10 cellular contexts compared by ENCODE assay signal in the genomic region with DNA sequence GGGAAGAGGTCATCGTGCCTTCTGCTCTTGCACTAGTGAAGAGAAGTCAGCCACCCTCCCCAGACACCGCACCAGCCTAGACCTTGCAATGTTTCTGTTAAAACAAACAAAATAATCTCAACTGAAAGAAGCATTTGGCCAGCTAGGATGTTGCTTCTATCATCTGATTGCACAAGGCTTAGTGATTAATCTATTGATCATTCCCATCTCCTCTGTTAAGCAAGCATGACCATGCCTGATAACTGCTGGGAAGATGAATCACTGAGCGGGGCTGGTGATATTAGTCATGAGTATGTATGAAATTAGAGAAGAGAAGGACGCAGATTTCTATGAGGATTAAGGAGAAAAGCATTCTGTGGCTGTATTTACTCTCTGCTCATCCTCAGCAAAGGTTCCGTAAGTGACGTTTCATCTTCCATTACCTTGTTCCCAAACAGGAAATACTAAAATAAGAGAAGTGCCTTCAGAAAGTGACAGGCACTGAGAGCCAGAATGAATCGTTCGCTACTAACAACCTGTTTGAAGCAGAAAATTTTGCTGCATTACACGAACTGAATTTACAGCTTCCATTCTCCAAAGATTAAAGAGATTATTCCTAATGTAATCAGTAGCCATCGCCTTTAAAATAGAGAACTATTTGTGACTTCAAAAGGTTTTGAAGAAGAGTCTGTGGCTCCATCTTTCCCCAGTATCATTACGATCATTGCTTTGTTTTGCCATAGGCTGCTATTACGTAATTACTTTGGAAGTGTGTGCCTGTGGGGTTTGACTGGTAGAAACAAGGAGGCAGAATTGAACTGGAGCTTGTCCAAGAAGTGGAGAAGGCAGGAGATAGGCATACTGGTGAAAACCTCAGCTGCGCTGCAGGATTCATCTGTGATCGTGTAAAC.
A peak's percentile ranks its signal among the peaks of the same experiment; 100 is the strongest.
DNase-seq lines count a peak whose midpoint lies in the region; ATAC-seq, FAIRE-seq and TF ChIP-seq lines count a peak whose summit lies in the region.
"Had no signal": no experiment of that assay in that cellular context is flagged by ENCODE, and none has a peak within 500 bp of the region (broad histone marks: within the 10 kb centered on the region; RNA-seq: fewer than 3 reads in every experiment).

No MANE protein-coding gene starts in this region.

- ATAC-seq in pancreas (peak in 3 of 4 donors; percentile 37 to 81 (median 55)), upper lobe of right lung (no peak), GM21390 (IDR thresholded peaks at IDR 0.05; ENCODE audit: unreplicated experiment) (no peak)

- H3K27ac Mint-ChIP-seq in endodermal cell = no peak overlapping the region
- H3K27ac Mint-ChIP-seq: activated CD4-positive, alpha-beta T cell treated with anti-CD3 and anti-CD28 coated beads, Interleukin-2, amount 10 ng/mL, durations not matched to agents 7 days and 5 days had no signal

- H3K27ac ChIP-seq in endodermal cell (ENCODE audit: low read depth, low read length) (peak overlapping the region; percentile 78), pancreas (no peak overlapping the region), upper lobe of right lung (no peak overlapping the region), Karpas-422 (ENCODE audit: low read length) (no peak overlapping the region)
- H3K27ac ChIP-seq: ascending aorta had no signal

- no peaks in the 10 kb centered on the region for H3K79me2 ChIP-seq in Karpas-422 (ENCODE audit: low read length)

- no peak overlapping the region for H3K4me2 ChIP-seq in Karpas-422 (ENCODE audit: low read depth, low read length, poor library complexity, severe bottlenecking)

- H3K9me3 ChIP-seq in endodermal cell (ENCODE audit: control insufficient read depth, low read length) (no peaks in the 10 kb centered on the region), pancreas (no peaks in the 10 kb centered on the region), upper lobe of right lung (no peaks in the 10 kb centered on the region), Karpas-422 (ENCODE audit: low read length) (no peaks in the 10 kb centered on the region)
- H3K9me3 ChIP-seq: ascending aorta had no signal

- H3K9me2 ChIP-seq in Karpas-422 (replicated peaks; ENCODE audit: insufficient read depth, low read length) = no peaks in the 10 kb centered on the region

- WGBS in endodermal cell (ENCODE audit: insufficient coverage in 1 of 2, insufficient read length in 1 of 2), 2 experiments = 85 to 90% methylated on average over 9 to 14 of the region's 14 CpGs
- WGBS in pancreas, 2 donors = 39% methylated on average over 14 of the region's 14 CpGs

- intact Hi-C loops in pancreas (cut with DNase I) (no loop called here), upper lobe of right lung (cut with DNase I) (no loop called here)

- H3K9ac ChIP-seq in endodermal cell (ENCODE audit: extremely low read depth, low read length, poor library complexity, severe bottlenecking) (no peak overlapping the region), Karpas-422 (ENCODE audit: low read length) (no peak overlapping the region)

- no peaks in the 10 kb centered on the region for H3K36me3 Mint-ChIP-seq in endodermal cell (ENCODE audit: low read depth)

- H3K4me3 Mint-ChIP-seq in endodermal cell = no peak overlapping the region
- H3K4me3 Mint-ChIP-seq: activated CD4-positive, alpha-beta T cell treated with anti-CD3 and anti-CD28 coated beads, Interleukin-2, amount 10 ng/mL, durations not matched to agents 7 days and 5 days had no signal

- H3K4me1 ChIP-seq in endodermal cell (ENCODE audit: control insufficient read depth, insufficient read depth, low read length) = peaks cover 7% of the 10 kb centered on the region
- H3K4me1 ChIP-seq in pancreas = no peaks in the 10 kb centered on the region
- H3K4me1 ChIP-seq in upper lobe of right lung = no peaks in the 10 kb centered on the region
- no peaks in the 10 kb centered on the region for H3K4me1 ChIP-seq in Karpas-422 (ENCODE audit: low read length)
- H3K4me1 ChIP-seq: ascending aorta had no signal

- peaks cover 2% of the 10 kb centered on the region for H3K27me3 Mint-ChIP-seq in endodermal cell (ENCODE audit: insufficient read depth)
- H3K27me3 Mint-ChIP-seq: activated CD4-positive, alpha-beta T cell treated with anti-CD3 and anti-CD28 coated beads, Interleukin-2, amount 10 ng/mL, durations not matched to agents 7 days and 5 days had no signal

- no peak overlapping the region for H2AFZ ChIP-seq in Karpas-422 (ENCODE audit: low read length)

- no peaks in the 10 kb centered on the region for H4K20me1 ChIP-seq in Karpas-422 (ENCODE audit: insufficient read depth, low read depth, low read length)

- TF ChIP-seq CTCF in endodermal cell (conservative IDR thresholded peaks at IDR 0.05) (no peak), pancreas (IDR thresholded peaks at IDR 0.05) (no peak), upper lobe of right lung (IDR thresholded peaks at IDR 0.05) (no peak)

- FAIRE-seq in pancreas (lab: Jason Lieb, UNC) = no peak

- peaks cover 11% of the 10 kb centered on the region for H3K4me1 Mint-ChIP-seq in endodermal cell
- H3K4me1 Mint-ChIP-seq: activated CD4-positive, alpha-beta T cell treated with anti-CD3 and anti-CD28 coated beads, Interleukin-2, amount 10 ng/mL, durations not matched to agents 7 days and 5 days had no signal

- no peaks in the 10 kb centered on the region for H3K9me3 Mint-ChIP-seq in endodermal cell
- H3K9me3 Mint-ChIP-seq: activated CD4-positive, alpha-beta T cell treated with anti-CD3 and anti-CD28 coated beads, Interleukin-2, amount 10 ng/mL, durations not matched to agents 7 days and 5 days had no signal

- H3K4me3 ChIP-seq in endodermal cell (ENCODE audit: low read length) (no peak overlapping the region), pancreas (no peak overlapping the region), upper lobe of right lung (no peak overlapping the region), Karpas-422 (ENCODE audit: low read length) (no peak overlapping the region)
- H3K4me3 ChIP-seq: ascending aorta had no signal

- H3K36me3 ChIP-seq in endodermal cell (ENCODE audit: control insufficient read depth, insufficient read depth, low read length) = no peaks in the 10 kb centered on the region
- no peaks in the 10 kb centered on the region for H3K36me3 ChIP-seq in pancreas
- H3K36me3 ChIP-seq in upper lobe of right lung = no peaks in the 10 kb centered on the region
- no peaks in the 10 kb centered on the region for H3K36me3 ChIP-seq in Karpas-422 (ENCODE audit: insufficient read depth, low read length)
- H3K36me3 ChIP-seq: ascending aorta had no signal

- DNase-seq in GOT3 (lab: John Stamatoyannopoulos, UW) = peak; percentile 25
- peak; percentile 76 for DNase-seq in NCI-H748 treated with DMSO at 0.1 percent for 48 hours (lab: John Stamatoyannopoulos, UW)
- DNase-seq in endodermal cell = no peak
- DNase-seq in pancreas = no peak
- DNase-seq in upper lobe of right lung = no peak
- DNase-seq in Karpas-422 = no peak
- no peak for DNase-seq in activated CD4-positive, CD25-positive, alpha-beta regulatory T cell treated with anti-CD3 and anti-CD28 coated beads, Interleukin-2, amount 50 U/mL, for 72 hours
- DNase-seq: activated CD4-positive, alpha-beta T cell treated with anti-CD3 and anti-CD28 coated beads, Interleukin-2, amount 10 ng/mL, durations not matched to agents 7 days and 5 days had no signal

- H3K27me3 ChIP-seq in endodermal cell (ENCODE audit: control insufficient read depth, insufficient read depth, low read length, poor library complexity, severe bottlenecking) (no peaks in the 10 kb centered on the region), pancreas (no peaks in the 10 kb centered on the region), upper lobe of right lung (no peaks in the 10 kb centered on the region), Karpas-422 (ENCODE audit: low read length) (no peaks in the 10 kb centered on the region)
- H3K27me3 ChIP-seq: ascending aorta had no signal

Comparison
In these comparisons a context has a peak if more than half of its experiments do, and no peak if none do; other contexts are left out.
1. DNase-seq: peak in GOT3 (single experiment) and NCI-H748 treated with DMSO at 0.1 percent for 48 hours (single experiment); none in endodermal cell (single experiment), pancreas (0 of 6), upper lobe of right lung (single experiment), Karpas-422 (single experiment) and activated CD4-positive, CD25-positive, alpha-beta regulatory T cell treated with anti-CD3 and anti-CD28 coated beads, Interleukin-2, amount 50 U/mL, for 72 hours (single experiment).
2. ATAC-seq: peak in pancreas (3 of 4); none in upper lobe of right lung (single experiment) and GM21390 (single experiment).